In the genomic region with DNA sequence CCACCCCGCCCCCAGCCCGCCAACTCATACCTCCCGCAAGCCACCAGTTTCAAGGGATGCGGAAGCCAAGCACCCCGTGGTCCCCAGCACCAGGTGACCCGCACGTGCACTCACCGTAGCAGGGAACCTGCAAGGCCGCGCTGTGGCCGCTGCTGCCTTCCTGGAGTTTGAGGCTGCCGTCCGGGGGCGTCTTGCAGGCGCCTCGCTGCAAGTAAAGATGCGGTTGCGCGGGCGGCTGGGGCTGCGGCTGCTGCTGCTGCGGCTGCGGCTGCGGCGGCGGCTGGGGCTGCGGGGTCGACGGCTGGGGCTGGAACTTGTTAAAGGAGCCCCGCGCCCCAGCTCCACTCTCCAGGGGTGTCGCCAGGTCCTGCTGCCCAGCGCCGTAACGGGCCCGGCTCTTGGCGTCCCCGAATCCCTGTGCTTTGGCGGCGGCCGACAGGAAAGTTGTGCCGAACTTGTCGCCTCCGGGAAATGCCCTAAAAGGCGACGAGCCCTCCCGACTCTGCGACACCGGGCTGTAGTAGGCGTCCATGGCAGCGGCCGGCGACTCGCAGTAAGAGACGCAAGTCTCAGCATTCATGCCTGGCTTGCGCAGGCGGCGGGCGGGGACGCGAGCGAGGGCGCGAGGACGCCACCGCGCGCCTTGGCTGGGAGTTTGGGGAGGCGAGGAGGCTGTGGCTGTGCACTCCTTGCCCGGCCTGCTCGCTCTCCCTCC, we compare ENCODE assay signal across 8 cellular contexts. TPM values are rescaled to one million over a fixed set of nuclear protein-coding genes. Genes with fewer than 3 reads are reported as not detected.
DNase-seq lines count a peak whose midpoint lies in the region; ATAC-seq and TF ChIP-seq lines count a peak whose summit lies in the region.

A gene (minus strand): TSS at position 657 of the 715 bp plus-strand sequence. CDS start 77 bp downstream, at position 580.

- peak; percentile 34 to 40 for ATAC-seq in naive B cell (ENCODE audit: low read depth in 2 of 2)
- ATAC-seq in HG02981 (IDR thresholded peaks at IDR 0.05; ENCODE audit: unreplicated experiment), result no peak
- ATAC-seq in GM19467 (IDR thresholded peaks at IDR 0.05; ENCODE audit: unreplicated experiment), result no peak
- ATAC-seq in omental fat pad (ENCODE audit: low FRiP score), result no peak

- peaks cover 23 to 57% (median 51%) of the 10 kb centered on the region in 3 donors for H3K4me1 Mint-ChIP-seq in naive B cell

- H3K4me3 Mint-ChIP-seq in naive B cell, result peak within 1 kb of the TSS; percentile 70 to 93 (median 80)

- no peak for TF ChIP-seq CTCF in omental fat pad (IDR thresholded peaks at IDR 0.05)

- peaks cover 0 to 12% (median 5%) of the 10 kb centered on the region in 7 donors for H3K9me3 Mint-ChIP-seq in naive B cell

- peaks cover 72 to 97% (median 88%) of the 10 kb centered on the region in 3 donors for H3K27me3 Mint-ChIP-seq in naive B cell

- H3K27ac Mint-ChIP-seq in naive B cell, result peak within 1 kb of the TSS in 3 of 6 donors; percentile 57 to 85 (median 68)

- DNase-seq in EH (ENCODE audit: low read depth) (peak; percentile 80), NCI-H2171 treated with DMSO at 0.1 percent for 48 hours (lab: John Stamatoyannopoulos, UW) (peak; percentile 32), cerebellum (ENCODE audit: low spot score) (peak; percentile 17), naive B cell (peak; percentile 35), putamen (ENCODE audit: low spot score) (no peak), omental fat pad (ENCODE audit: low spot score) (no peak)

- H3K36me3 Mint-ChIP-seq in naive B cell, result peaks cover 0 to 6% of the 10 kb centered on the region in 2 donors

RNA-seq across cellular contexts. Expression of the gene that starts here (rescaled TPM):
- total RNA-seq in cerebellum (4.4 TPM), omental fat pad (under 1 TPM in 3 of 4 donors, not detected in 1; 0.09 to 0.32 (median 0.13) TPM)
- polyA plus RNA-seq in naive B cell (ENCODE audit: low read depth in 6 of 6), result not detected

Comparison
In these comparisons a context has a peak if more than half of its experiments do, and no peak if none do; other contexts are left out.
1. Peak in DNase-seq and ATAC-seq in naive B cell; RNA of the gene not detected or under 1 TPM.
2. DNase-seq: peak in EH (single experiment), NCI-H2171 treated with DMSO at 0.1 percent for 48 hours (single experiment) and cerebellum (single experiment); none in putamen (single experiment) and omental fat pad (single experiment).